Comparison of ENCODE assay signal across 24 cellular contexts in the genomic region with DNA sequence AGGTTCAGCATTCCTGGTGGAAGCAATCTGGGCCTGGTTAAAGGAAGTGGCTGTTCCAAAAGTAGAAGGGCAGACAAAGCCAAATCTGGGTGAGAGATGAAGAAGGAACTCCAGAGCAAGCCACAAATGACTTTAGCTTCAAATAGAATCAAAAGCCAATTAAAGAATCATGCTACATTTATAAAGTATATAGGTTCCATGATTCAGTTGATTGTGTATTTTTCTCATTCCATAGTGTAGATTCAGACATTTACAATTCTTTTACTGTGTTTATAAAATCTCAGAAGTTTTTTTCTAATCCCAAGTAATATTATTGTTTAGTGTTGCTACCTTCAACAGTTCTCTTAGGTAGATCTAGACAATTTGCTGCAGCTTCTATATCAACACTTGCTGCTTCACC.
DNase-seq lines count a peak whose midpoint lies in the region; ATAC-seq, FAIRE-seq and TF ChIP-seq lines count a peak whose summit lies in the region.
"Had no signal": no experiment of that assay in that cellular context is flagged by ENCODE, and none has a peak within 500 bp of the region (broad histone marks: within the 10 kb centered on the region; RNA-seq: fewer than 3 reads in every experiment).

No MANE protein-coding gene starts in this region.

- no peak overlapping the region for H3K27ac Mint-ChIP-seq in H9
- H3K27ac Mint-ChIP-seq: B cell; CD8-positive, alpha-beta memory T cell had no signal

- H3K4ac ChIP-seq in H9 (ENCODE audit: low read depth, low read length): no peak overlapping the region

- H2BK120ac ChIP-seq in H9 (ENCODE audit: low read depth, low read length, poor library complexity, severe bottlenecking): no peak overlapping the region

- no peaks in the 10 kb centered on the region for H3K27me3 ChIP-seq in Panc1 (ENCODE audit: control insufficient read depth, insufficient read depth, low read length)
- H3K27me3 ChIP-seq in keratinocyte (ENCODE audit: control insufficient read depth, extremely low read depth, insufficient read depth, low read length): no peaks in the 10 kb centered on the region
- H3K27me3 ChIP-seq in H9 (ENCODE audit: insufficient read depth, low read length): no peaks in the 10 kb centered on the region
- H3K27me3 ChIP-seq: BLaER1 had no signal

- H2AFZ ChIP-seq in keratinocyte (ENCODE audit: control insufficient read depth, low read length) (no peak overlapping the region), H9 (ENCODE audit: low read length) (no peak overlapping the region)
- H2AFZ ChIP-seq: GM23248 had no signal

- in situ Hi-C loops in Panc1 (cut with HindIII; ENCODE audit: low pct_unique_long_range_greater_than_20kb, low sequenced_read_pairs): no loop called here

- no peaks in the 10 kb centered on the region for H4K20me1 ChIP-seq in keratinocyte (ENCODE audit: control insufficient read depth, extremely low read depth, insufficient read depth, low read length)
- H4K20me1 ChIP-seq in H9 (ENCODE audit: control insufficient read depth, insufficient read depth, insufficient read length): no peaks in the 10 kb centered on the region
- H4K20me1 ChIP-seq: BLaER1 had no signal

- peak; percentile 32 for FAIRE-seq in keratinocyte (lab: Jason Lieb, UNC)
- FAIRE-seq: A204.1, D721Med, G401.6, GM12878, GM19239, H1 had no signal

- no peak overlapping the region for H4K91ac ChIP-seq in H9 (ENCODE audit: insufficient read length, low read depth, low read length)

- peaks cover 8% of the 10 kb centered on the region; the same call in 1 of the 2 replicates for H3K9me3 ChIP-seq in Panc1 (ENCODE audit: control insufficient read depth, insufficient read depth, low read depth, low read length)
- H3K9me3 ChIP-seq in keratinocyte (ENCODE audit: control insufficient read depth, low read depth, low read length): no peaks in the 10 kb centered on the region
- H3K9me3 ChIP-seq in H9 (ENCODE audit: control insufficient read depth, low read depth, low read length): no peaks in the 10 kb centered on the region
- H3K9me3 ChIP-seq: BLaER1 had no signal

- H3K14ac ChIP-seq in H9 (ENCODE audit: insufficient read depth, low read length): no peak overlapping the region

- no peak overlapping the region for H2BK20ac ChIP-seq in H9 (ENCODE audit: low read depth, low read length, poor library complexity, severe bottlenecking)

- H3K4me3 ChIP-seq in Panc1 (ENCODE audit: low read depth in 2 of 2, low read length in 2 of 2): no peak overlapping the region
- no peak overlapping the region for H3K4me3 ChIP-seq in keratinocyte (ENCODE audit: control insufficient read depth in 2 of 3, extremely low read depth in 1 of 3, insufficient read depth in 2 of 3, low read depth in 1 of 3, low read length in 3 of 3)
- H3K4me3 ChIP-seq: BLaER1, GM12878, GM23248 had no signal

- no peaks in the 10 kb centered on the region for H3K36me3 ChIP-seq in Panc1 (ENCODE audit: control insufficient read depth, insufficient read depth, low read length)
- no peaks in the 10 kb centered on the region for H3K36me3 ChIP-seq in keratinocyte (ENCODE audit: control insufficient read depth in 2 of 2, extremely low read depth in 1 of 2, insufficient read depth in 2 of 2, low read length in 2 of 2)
- H3K36me3 ChIP-seq: BLaER1 had no signal

- no peak overlapping the region for H3T11ph ChIP-seq in H9 (ENCODE audit: low read length)

- peak overlapping the region; percentile 66; the same call in 1 of the 2 replicates for H3K27ac ChIP-seq in Panc1 (ENCODE audit: low read length)
- no peak overlapping the region for H3K27ac ChIP-seq in keratinocyte (ENCODE audit: control insufficient read depth, insufficient read depth, low read length)
- no peak overlapping the region for H3K27ac ChIP-seq in H9 (ENCODE audit: insufficient read length, low read depth, low read length)
- H3K27ac ChIP-seq: 22Rv1, BLaER1, C4-2B, GM23248 had no signal

- H3K23ac ChIP-seq in H9 (ENCODE audit: insufficient read length, low read depth, low read length): no peak overlapping the region

- BruUV-seq in Panc1 (replicated peaks; lab: Mats Ljungman, UMichigan): no TSS peak

- no peak overlapping the region for H3K56ac ChIP-seq in H9 (ENCODE audit: insufficient read length, low read depth, low read length)

- intact Hi-C loops in Panc1 (cut with micrococcal nuclease; ENCODE audit: unreplicated experiment): no loop called here

- POLR2A ChIA-PET in Panc1 (lab: Charles Lee): no interaction called here

- H3K9ac ChIP-seq in keratinocyte (ENCODE audit: control insufficient read depth, extremely low read depth, insufficient read depth, low read length) (no peak overlapping the region), H9 (ENCODE audit: extremely low read depth, insufficient read length, low read length) (no peak overlapping the region)
- H3K9ac ChIP-seq: BLaER1, GM23248 had no signal

- H2BK15ac ChIP-seq in H9 (ENCODE audit: low read depth, low read length): no peak overlapping the region

- no peak overlapping the region for H4K5ac ChIP-seq in H9 (ENCODE audit: insufficient read length, low read depth, low read length)

- dilution Hi-C loops in keratinocyte (cut with MboI; ENCODE audit: extremely low pct_ligation_motif_present, low sequenced_read_pairs): no loop called here

- H2BK5ac ChIP-seq in H9 (ENCODE audit: insufficient read length, low read length): no peak overlapping the region

- ATAC-seq in Panc1: no peak
- ATAC-seq: GM12878, HCT116 had no signal

- H3K4me3 Mint-ChIP-seq in H9: no peak overlapping the region
- H3K4me3 Mint-ChIP-seq: B cell; CD4-positive, CD25-positive, alpha-beta regulatory T cell; CD8-positive, alpha-beta memory T cell had no signal

- H2BK12ac ChIP-seq in H9 (ENCODE audit: insufficient read length, low read depth, low read length): no peak overlapping the region

- no peaks in the 10 kb centered on the region for H3K4me1 ChIP-seq in Panc1 (ENCODE audit: control insufficient read depth, insufficient read depth, low read length)
- peaks cover 4% of the 10 kb centered on the region for H3K4me1 ChIP-seq in keratinocyte (ENCODE audit: control insufficient read depth, extremely low read depth, insufficient read depth, low read length)
- no peaks in the 10 kb centered on the region for H3K4me1 ChIP-seq in H9 (ENCODE audit: insufficient read depth, low read length)
- H3K4me1 ChIP-seq: BLaER1 had no signal

- DNase-seq in EH (ENCODE audit: low read depth): peak; percentile 13
- no peak for DNase-seq in Panc1 (ENCODE audit: low read depth, low spot score)
- DNase-seq in keratinocyte (ENCODE audit: low read depth, low spot score): no peak
- DNase-seq in SIG-M5 (lab: John Stamatoyannopoulos, UW): no peak
- DNase-seq in H9: no peak
- DNase-seq in middle frontal gyrus (ENCODE audit: extremely low spot score, low spot score): no peak
- DNase-seq: CD4-positive, CD25-positive, alpha-beta regulatory T cell; CD8-positive, alpha-beta memory T cell; DMS 273 treated with DMSO at 0.1 percent for 48 hours; DMS53; DMS79 treated with DMSO at 0.1 percent for 48 hours; GM23248; H7 had no signal

- no peak overlapping the region for H3K4me2 ChIP-seq in keratinocyte (ENCODE audit: control insufficient read depth, extremely low read depth, insufficient read depth, low read depth, low read length)
- no peak overlapping the region for H3K4me2 ChIP-seq in H9 (ENCODE audit: insufficient read depth, insufficient read length, low read length)
- H3K4me2 ChIP-seq: BLaER1 had no signal

- no peaks in the 10 kb centered on the region for H3K9me1 ChIP-seq in keratinocyte (ENCODE audit: control insufficient read depth, extremely low read depth, insufficient read depth, low read length)

- no peaks in the 10 kb centered on the region for H3K36me3 Mint-ChIP-seq in H9 (ENCODE audit: insufficient read depth in 1 of 3, low read depth in 3 of 3)
- H3K36me3 Mint-ChIP-seq: CD4-positive, CD25-positive, alpha-beta regulatory T cell; CD8-positive, alpha-beta memory T cell had no signal

- TF ChIP-seq CTCF in Panc1 (IDR thresholded peaks at IDR 0.05) (no peak), keratinocyte (optimal IDR thresholded peaks at IDR 0.05 in 1 of 3, IDR thresholded peaks at IDR 0.05 in 1 of 3, conservative IDR thresholded peaks at IDR 0.05 in 1 of 3; ENCODE audit: extremely low read depth in 1 of 3, insufficient read depth in 2 of 3, low read length in 3 of 3) (no peak), H9 (conservative IDR thresholded peaks at IDR 0.05) (no peak)

- H3K79me2 ChIP-seq in keratinocyte (ENCODE audit: control insufficient read depth, insufficient read depth, low read length): no peaks in the 10 kb centered on the region
- H3K79me2 ChIP-seq in H9 (ENCODE audit: insufficient read depth, low read length): no peaks in the 10 kb centered on the region

- no peaks in the 10 kb centered on the region for H3K79me1 ChIP-seq in H9 (ENCODE audit: insufficient read depth, low read depth, low read length, poor library complexity, severe bottlenecking)

- no peak overlapping the region for H3K18ac ChIP-seq in H9 (ENCODE audit: insufficient read length, low read depth, low read length)

- no peaks in the 10 kb centered on the region for H3K4me1 Mint-ChIP-seq in H9
- H3K4me1 Mint-ChIP-seq: B cell; CD4-positive, CD25-positive, alpha-beta regulatory T cell; CD8-positive, alpha-beta memory T cell had no signal

- H3K9me3 Mint-ChIP-seq in H9: peaks cover 0 to 4% of the 10 kb centered on the region in 2 experiments; a peak in 1 of 5 replicates

- H3K27me3 Mint-ChIP-seq in H9 (ENCODE audit: low read depth): no peaks in the 10 kb centered on the region
- H3K27me3 Mint-ChIP-seq: CD8-positive, alpha-beta memory T cell had no signal

- CTCF ChIA-PET in Panc1 (lab: Charles Lee): no interaction called here

- no peaks in the 10 kb centered on the region for H3K23me2 ChIP-seq in H9 (ENCODE audit: insufficient read length, low read depth, low read length, poor library complexity, severe bottlenecking)

- no peak overlapping the region for H2AK5ac ChIP-seq in H9 (ENCODE audit: insufficient read length, low read length)

- H4K8ac ChIP-seq in H9 (replicated peaks; ENCODE audit: insufficient read length, low read depth, low read length): no peak overlapping the region
